ENCODE assay signal across 9 cellular contexts in the genomic region with DNA sequence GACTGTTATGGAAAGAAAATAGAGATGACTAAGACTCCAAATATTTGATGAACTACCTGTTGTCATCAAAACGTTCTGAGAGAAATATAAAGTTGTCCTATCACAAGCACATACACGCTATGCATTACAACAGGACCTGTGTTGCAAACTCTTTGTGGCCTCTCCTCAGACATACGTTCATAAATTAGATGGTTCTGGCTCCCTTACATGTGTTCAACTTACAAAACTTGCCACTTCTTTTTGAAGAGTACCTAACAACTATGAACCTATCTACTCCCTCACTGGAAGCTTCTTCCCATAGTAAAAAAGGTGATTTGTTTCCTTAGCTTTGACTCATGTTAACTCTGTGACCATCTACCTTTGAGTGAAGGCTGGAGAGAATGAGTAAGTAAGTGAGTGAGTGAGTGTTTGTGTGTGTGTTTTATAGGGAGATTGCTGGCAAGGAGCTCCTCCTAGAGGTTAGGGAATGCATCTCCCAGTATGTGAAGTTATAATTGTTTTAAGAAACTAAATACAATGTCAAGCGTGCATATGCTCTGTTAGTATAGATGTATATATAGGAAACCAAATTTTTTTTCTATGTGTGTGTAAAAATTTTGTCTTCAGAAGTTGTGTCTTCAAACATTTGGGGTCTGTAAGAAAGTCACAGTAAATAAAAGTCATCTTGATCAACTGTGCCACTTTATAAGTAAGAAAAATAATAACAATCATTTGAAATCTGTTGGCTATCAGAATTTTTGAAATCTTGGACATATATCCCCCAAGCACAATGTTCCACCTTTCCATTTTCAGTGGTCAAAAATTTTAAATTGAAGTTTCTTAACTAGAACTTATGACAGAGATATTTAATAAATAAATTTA.
A peak's percentile ranks its signal among the peaks of the same experiment; 100 is the strongest.
DNase-seq lines count a peak whose midpoint lies in the region; ATAC-seq and TF ChIP-seq lines count a peak whose summit lies in the region.
"Had no signal": no experiment of that assay in that cellular context is flagged by ENCODE, and none has a peak within 500 bp of the region (broad histone marks: within the 10 kb centered on the region; RNA-seq: fewer than 3 reads in every experiment).

No MANE protein-coding gene starts in this region.

- H3K27ac ChIP-seq in SK-N-MC (no peak overlapping the region), parathyroid adenoma (no peak overlapping the region)

- peak; percentile 78 for TF ChIP-seq RAD21 in Ishikawa (IDR thresholded peaks at IDR 0.05; ENCODE audit: low read depth)

- no peaks in the 10 kb centered on the region for H3K4me1 ChIP-seq in parathyroid adenoma

- no peak overlapping the region for H2AFZ ChIP-seq in parathyroid adenoma

- H3K4me3 ChIP-seq in SK-N-MC: no peak overlapping the region
- H3K4me3 ChIP-seq in parathyroid adenoma (ENCODE audit: low read depth, low read length): no peak overlapping the region

- no peaks in the 10 kb centered on the region for H3K79me2 ChIP-seq in parathyroid adenoma

- peak; percentile 29 for DNase-seq in COLO829 (ENCODE audit: low spot score)
- DNase-seq in SK-N-MC (ENCODE audit: low read depth, low spot score): peak; percentile 45
- DNase-seq in fibroblast of peridontal ligament (ENCODE audit: extremely low read depth): peak; percentile 85
- no peak for DNase-seq in germinal center (ENCODE audit: low spot score)
- no peak for DNase-seq in central memory CD4-positive, alpha-beta T cell
- DNase-seq: T-cell had no signal

- no peak for TF ChIP-seq EP300 in Ishikawa (IDR thresholded peaks at IDR 0.05; ENCODE audit: borderline replicate concordance)

- no peak overlapping the region for H3K9ac ChIP-seq in SK-N-MC (ENCODE audit: insufficient read length)
- H3K9ac ChIP-seq in parathyroid adenoma: no peak overlapping the region

- peak; percentile 70 for ATAC-seq in GM18870 (IDR thresholded peaks at IDR 0.05; ENCODE audit: unreplicated experiment)

- H3K36me3 ChIP-seq in SK-N-MC (ENCODE audit: insufficient read depth, low read length) (no peaks in the 10 kb centered on the region), parathyroid adenoma (ENCODE audit: control insufficient read depth, insufficient read depth, low read length) (no peaks in the 10 kb centered on the region)

- TF ChIP-seq CTCF in parathyroid adenoma (IDR thresholded peaks at IDR 0.05): peak; percentile 72

- H3K27me3 ChIP-seq in parathyroid adenoma (ENCODE audit: control insufficient read depth, insufficient read depth, low read length): no peaks in the 10 kb centered on the region

- peaks cover 3% of the 10 kb centered on the region; the same call in 1 of the 2 replicates for H3K9me3 ChIP-seq in SK-N-MC (ENCODE audit: low read depth, low read length)
- H3K9me3 ChIP-seq in parathyroid adenoma (ENCODE audit: control insufficient read depth, low read length): no peaks in the 10 kb centered on the region

- no peak overlapping the region for H3K4me2 ChIP-seq in parathyroid adenoma (ENCODE audit: low read length)

TF ChIP-seq in Ishikawa, 13 proteins besides CTCF, POLR2A, EP300 and RAD21:
- TF ChIP-seq TAF1 (IDR thresholded peaks at IDR 0.05; ENCODE audit: low read depth) (no peak), CEBPB (IDR thresholded peaks at IDR 0.05) (no peak), TCF12 (IDR thresholded peaks at IDR 0.05; ENCODE audit: low read depth) (no peak), YY1 (IDR thresholded peaks at IDR 0.05; ENCODE audit: low read depth) (no peak), CREB1 (IDR thresholded peaks at IDR 0.05; ENCODE audit: low read depth) (no peak), ZBTB7A (IDR thresholded peaks at IDR 0.05; ENCODE audit: low read depth) (no peak), FOXM1 (IDR thresholded peaks at IDR 0.05; ENCODE audit: borderline replicate concordance, low read depth) (no peak), NFIC (IDR thresholded peaks at IDR 0.05) (no peak), TEAD4 (IDR thresholded peaks at IDR 0.05) (no peak), EGR1 (IDR thresholded peaks at IDR 0.05) (no peak)
- TF ChIP-seq, protein P1, sequence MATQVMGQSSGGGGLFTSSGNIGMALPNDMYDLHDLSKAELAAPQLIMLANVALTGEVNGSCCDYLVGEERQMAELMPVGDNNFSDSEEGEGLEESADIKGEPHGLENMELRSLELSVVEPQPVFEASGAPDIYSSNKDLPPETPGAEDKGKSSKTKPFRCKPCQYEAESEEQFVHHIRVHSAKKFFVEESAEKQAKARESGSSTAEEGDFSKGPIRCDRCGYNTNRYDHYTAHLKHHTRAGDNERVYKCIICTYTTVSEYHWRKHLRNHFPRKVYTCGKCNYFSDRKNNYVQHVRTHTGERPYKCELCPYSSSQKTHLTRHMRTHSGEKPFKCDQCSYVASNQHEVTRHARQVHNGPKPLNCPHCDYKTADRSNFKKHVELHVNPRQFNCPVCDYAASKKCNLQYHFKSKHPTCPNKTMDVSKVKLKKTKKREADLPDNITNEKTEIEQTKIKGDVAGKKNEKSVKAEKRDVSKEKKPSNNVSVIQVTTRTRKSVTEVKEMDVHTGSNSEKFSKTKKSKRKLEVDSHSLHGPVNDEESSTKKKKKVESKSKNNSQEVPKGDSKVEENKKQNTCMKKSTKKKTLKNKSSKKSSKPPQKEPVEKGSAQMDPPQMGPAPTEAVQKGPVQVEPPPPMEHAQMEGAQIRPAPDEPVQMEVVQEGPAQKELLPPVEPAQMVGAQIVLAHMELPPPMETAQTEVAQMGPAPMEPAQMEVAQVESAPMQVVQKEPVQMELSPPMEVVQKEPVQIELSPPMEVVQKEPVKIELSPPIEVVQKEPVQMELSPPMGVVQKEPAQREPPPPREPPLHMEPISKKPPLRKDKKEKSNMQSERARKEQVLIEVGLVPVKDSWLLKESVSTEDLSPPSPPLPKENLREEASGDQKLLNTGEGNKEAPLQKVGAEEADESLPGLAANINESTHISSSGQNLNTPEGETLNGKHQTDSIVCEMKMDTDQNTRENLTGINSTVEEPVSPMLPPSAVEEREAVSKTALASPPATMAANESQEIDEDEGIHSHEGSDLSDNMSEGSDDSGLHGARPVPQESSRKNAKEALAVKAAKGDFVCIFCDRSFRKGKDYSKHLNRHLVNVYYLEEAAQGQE (IDR thresholded peaks at IDR 0.05; ENCODE audit: low read depth): no peak
- TF ChIP-seq, protein P2, sequence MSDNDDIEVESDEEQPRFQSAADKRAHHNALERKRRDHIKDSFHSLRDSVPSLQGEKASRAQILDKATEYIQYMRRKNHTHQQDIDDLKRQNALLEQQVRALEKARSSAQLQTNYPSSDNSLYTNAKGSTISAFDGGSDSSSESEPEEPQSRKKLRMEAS (IDR thresholded peaks at IDR 0.05): no peak
- TF ChIP-seq, protein P3, sequence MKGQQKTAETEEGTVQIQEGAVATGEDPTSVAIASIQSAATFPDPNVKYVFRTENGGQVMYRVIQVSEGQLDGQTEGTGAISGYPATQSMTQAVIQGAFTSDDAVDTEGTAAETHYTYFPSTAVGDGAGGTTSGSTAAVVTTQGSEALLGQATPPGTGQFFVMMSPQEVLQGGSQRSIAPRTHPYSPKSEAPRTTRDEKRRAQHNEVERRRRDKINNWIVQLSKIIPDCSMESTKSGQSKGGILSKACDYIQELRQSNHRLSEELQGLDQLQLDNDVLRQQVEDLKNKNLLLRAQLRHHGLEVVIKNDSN (IDR thresholded peaks at IDR 0.05): no peak

Comparison
In these comparisons a context has a peak if more than half of its experiments do, and no peak if none do; other contexts are left out.
1. DNase-seq: peak in COLO829 (single experiment), SK-N-MC (single experiment) and fibroblast of peridontal ligament (single experiment); none in germinal center (single experiment) and central memory CD4-positive, alpha-beta T cell (single experiment).